Comparison of ENCODE assay signal across 23 cellular contexts in genomic region chr6:54254886-54255285, GRCh38. TPM values are rescaled to one million over a fixed set of nuclear protein-coding genes. Genes with fewer than 3 reads are reported as not detected.
"Had no signal": no experiment of that assay in that cellular context is flagged by ENCODE, and none has a peak within 500 bp of the region (broad histone marks: within the 10 kb centered on the region; RNA-seq: fewer than 3 reads in every experiment).

No MANE protein-coding gene starts in this region.

- H3K27ac ChIP-seq: colonic mucosa, parathyroid adenoma, prostate gland, stomach had no signal

- H3K36me3 ChIP-seq: colonic mucosa, prostate gland, sigmoid colon, stomach had no signal

- ATAC-seq: naive thymus-derived CD4-positive, alpha-beta T cell had no signal

- H3K9me3 ChIP-seq: colonic mucosa, prostate gland, sigmoid colon, stomach had no signal

- DNase-seq: colonic mucosa; effector CD4-positive, alpha-beta T cell; endodermal cell; kidney; left cardiac atrium; naive thymus-derived CD4-positive, alpha-beta T cell; nephron progenitor cell; retina; sigmoid colon; small intestine; stimulated activated CD4-positive, alpha-beta T cell treated with anti-CD3 and anti-CD28 coated beads, Interleukin-12 subunit alpha, Interleukin-12 subunit beta, amount 100 ng/mL, for 4 hours; stimulated activated naive CD4-positive, alpha-beta T cell; stomach had no signal

- H3K4me3 ChIP-seq: colonic mucosa, prostate gland, sigmoid colon, stomach had no signal

- H3K4me1 ChIP-seq: colonic mucosa, parathyroid adenoma, prostate gland had no signal

- H3K27me3 ChIP-seq: colonic mucosa, sigmoid colon, stomach had no signal

RNA-seq across cellular contexts. Expression of gene TINAG, which starts 53.4 kb away (rescaled TPM):
- total RNA-seq: cerebellum; dermis microvascular lymphatic vessel endothelial cell; endodermal cell; liver; lung microvascular endothelial cell; mesenteric fat pad; mononuclear cell; naive thymus-derived CD4-positive, alpha-beta T cell; omental fat pad; prostate gland; sigmoid colon had no signal
- polyA plus RNA-seq: esophagus; liver; naive thymus-derived CD4-positive, alpha-beta T cell; stomach had no signal
